Comparison of ENCODE assay signal across 8 cellular contexts in genomic region chr20:20003088-20003954, GRCh38. TPM values are rescaled to one million over a fixed set of nuclear protein-coding genes. Genes with fewer than 3 reads are reported as not detected.
A peak's percentile ranks its signal among the peaks of the same experiment; 100 is the strongest.
DNase-seq lines count a peak whose midpoint lies in the region; ATAC-seq and TF ChIP-seq lines count a peak whose summit lies in the region.

No MANE protein-coding gene starts in this region.

- H3K27ac ChIP-seq in CD4-positive, alpha-beta T cell (ENCODE audit: low read depth, low read length): no peak overlapping the region
- H3K27ac ChIP-seq in Karpas-422 (ENCODE audit: low read length): no peak overlapping the region
- peak overlapping the region; percentile 53 to 62 for H3K27ac ChIP-seq in mucosa of rectum (ENCODE audit: low read depth in 2 of 2, low read length in 2 of 2)
- H3K27ac ChIP-seq in vagina: peak overlapping the region; percentile 83
- H3K27ac ChIP-seq in smooth muscle cell (ENCODE audit: low read depth): no peak overlapping the region

- no peak overlapping the region for H3K4me3 ChIP-seq in Karpas-422 (ENCODE audit: low read length)
- H3K4me3 ChIP-seq in mucosa of rectum (ENCODE audit: low read length in 2 of 2): peak overlapping the region in 1 of 2 donors; percentile 48
- H3K4me3 ChIP-seq in vagina: peak overlapping the region; percentile 4 to 9
- H3K4me3 ChIP-seq in smooth muscle cell: no peak overlapping the region

- POLR2A ChIA-PET in CD4-positive, alpha-beta T cell (lab: Charles Lee): interaction anchor here (0.7 kb wide), 1 partner anchor 49 kb away, joined by 3 read pairs; the partner anchor contains the start of genes CFAP61 and CRNKL1

- no peaks in the 10 kb centered on the region for H3F3A ChIP-seq in smooth muscle cell (ENCODE audit: low read depth)

- no peaks in the 10 kb centered on the region for H3K9me2 ChIP-seq in Karpas-422 (replicated peaks; ENCODE audit: insufficient read depth, low read length)

- H3K4me1 ChIP-seq in Karpas-422 (ENCODE audit: low read length) (peaks cover 18% of the 10 kb centered on the region), mucosa of rectum (ENCODE audit: control insufficient read depth in 2 of 2, insufficient read depth in 2 of 2, low read length in 2 of 2) (peaks cover 4 to 6% of the 10 kb centered on the region in 2 donors), vagina (peaks cover 33% of the 10 kb centered on the region), smooth muscle cell (ENCODE audit: low read depth) (no peaks in the 10 kb centered on the region)

- peaks cover 75% of the 10 kb centered on the region for H3K27me3 Mint-ChIP-seq in CD4-positive, alpha-beta T cell
- no peaks in the 10 kb centered on the region for H3K27me3 Mint-ChIP-seq in chondrocyte (ENCODE audit: low read depth)

- H3K9ac ChIP-seq in Karpas-422 (ENCODE audit: low read length): no peak overlapping the region
- peak overlapping the region in 1 of 2 donors; percentile 25 for H3K9ac ChIP-seq in mucosa of rectum (ENCODE audit: low read depth in 1 of 2, low read length in 2 of 2)
- H3K9ac ChIP-seq in smooth muscle cell (ENCODE audit: low read depth): no peak overlapping the region

- H3K36me3 Mint-ChIP-seq in CD4-positive, alpha-beta T cell (ENCODE audit: low read depth): no peaks in the 10 kb centered on the region
- peaks cover 25% of the 10 kb centered on the region for H3K36me3 Mint-ChIP-seq in chondrocyte (ENCODE audit: low read depth)

- peaks cover 7% of the 10 kb centered on the region for H3K27me3 ChIP-seq in CD4-positive, alpha-beta T cell (ENCODE audit: control insufficient read depth, insufficient read depth, low read length)
- H3K27me3 ChIP-seq in Karpas-422 (ENCODE audit: low read length): no peaks in the 10 kb centered on the region
- no peaks in the 10 kb centered on the region for H3K27me3 ChIP-seq in mucosa of rectum (ENCODE audit: control insufficient read depth in 2 of 2, insufficient read depth in 2 of 2, low read length in 2 of 2)
- no peaks in the 10 kb centered on the region for H3K27me3 ChIP-seq in vagina
- H3K27me3 ChIP-seq in smooth muscle cell (ENCODE audit: low read depth): no peaks in the 10 kb centered on the region

- peaks cover 17% of the 10 kb centered on the region for H3K4me1 Mint-ChIP-seq in CD4-positive, alpha-beta T cell (ENCODE audit: low read depth)
- H3K4me1 Mint-ChIP-seq in chondrocyte (ENCODE audit: low read depth): peaks cover 20% of the 10 kb centered on the region

- H2AFZ ChIP-seq in Karpas-422 (ENCODE audit: low read length) (no peak overlapping the region), smooth muscle cell (ENCODE audit: low read depth) (no peak overlapping the region)

- no peak for TF ChIP-seq CTCF in CD4-positive, alpha-beta T cell (IDR thresholded peaks at IDR 0.05)
- TF ChIP-seq CTCF in chondrocyte (IDR thresholded peaks at IDR 0.05) (no peak), vagina (IDR thresholded peaks at IDR 0.05) (no peak), smooth muscle cell (IDR thresholded peaks at IDR 0.05; ENCODE audit: borderline replicate concordance, insufficient read depth, poor library complexity, severe bottlenecking) (no peak)

- H3K4me2 ChIP-seq in Karpas-422 (ENCODE audit: low read depth, low read length, poor library complexity, severe bottlenecking): peak overlapping the region; percentile 32
- no peak overlapping the region for H3K4me2 ChIP-seq in smooth muscle cell

- no peak overlapping the region for H3K27ac Mint-ChIP-seq in CD4-positive, alpha-beta T cell
- H3K27ac Mint-ChIP-seq in chondrocyte (ENCODE audit: unreplicated experiment): peak overlapping the region; percentile 59

- DNase-seq in CD4-positive, alpha-beta T cell: no peak
- no peak for DNase-seq in Karpas-422
- no peak for DNase-seq in chondrocyte (ENCODE audit: low spot score)
- no peak for DNase-seq in vagina (ENCODE audit: extremely low spot score in 2 of 2)
- no peak for DNase-seq in NCI-H2081 (lab: John Stamatoyannopoulos, UW)
- no peak for DNase-seq in DMS53 treated with DMSO at 0.1 percent for 48 hours (lab: John Stamatoyannopoulos, UW; ENCODE audit: unreplicated experiment)
- DNase-seq in smooth muscle cell (lab: John Stamatoyannopoulos, UW; ENCODE audit: unreplicated experiment): no peak

- WGBS in smooth muscle cell (ENCODE audit: low lambda C conversion rate): 93% methylated on average over 23 of the region's 23 CpGs

- H3K4me3 Mint-ChIP-seq in CD4-positive, alpha-beta T cell: peak overlapping the region; percentile 83
- H3K4me3 Mint-ChIP-seq in chondrocyte (ENCODE audit: unreplicated experiment): peak overlapping the region; percentile 54

- H3K79me2 ChIP-seq in Karpas-422 (ENCODE audit: low read length): no peaks in the 10 kb centered on the region
- H3K79me2 ChIP-seq in smooth muscle cell (ENCODE audit: low read depth): no peaks in the 10 kb centered on the region

- TF ChIP-seq POLR2A in vagina (IDR thresholded peaks at IDR 0.05): no peak

- H3K36me3 ChIP-seq in Karpas-422 (ENCODE audit: insufficient read depth, low read length) (no peaks in the 10 kb centered on the region), mucosa of rectum (ENCODE audit: control insufficient read depth in 2 of 2, insufficient read depth in 2 of 2, low read length in 2 of 2) (peaks cover 33 to 42% of the 10 kb centered on the region in 2 donors), vagina (peaks cover 0 to 24% of the 10 kb centered on the region in 2 donors), smooth muscle cell (ENCODE audit: low read depth) (peaks cover 4% of the 10 kb centered on the region)

- CTCF ChIA-PET in CD4-positive, alpha-beta T cell (lab: Charles Lee): interaction anchor here (1.1 kb wide), 1 partner anchor 22 kb away, joined by 3 read pairs; no protein-coding TSS in a partner anchor

- H4K20me1 ChIP-seq in Karpas-422 (ENCODE audit: insufficient read depth, low read depth, low read length) (no peaks in the 10 kb centered on the region), smooth muscle cell (ENCODE audit: low read depth) (no peaks in the 10 kb centered on the region)

- intact Hi-C loops in CD4-positive, alpha-beta T cell (cut with DNase I, micrococcal nuclease): no loop called here
- intact Hi-C loops in vagina (cut with DNase I): no loop called here

- ATAC-seq in CD4-positive, alpha-beta T cell (ENCODE audit: poor library complexity): peak; percentile 75

- H3K9me3 ChIP-seq in CD4-positive, alpha-beta T cell (ENCODE audit: control insufficient read depth, low read length): no peaks in the 10 kb centered on the region
- no peaks in the 10 kb centered on the region for H3K9me3 ChIP-seq in Karpas-422 (ENCODE audit: low read length)
- H3K9me3 ChIP-seq in mucosa of rectum (ENCODE audit: control insufficient read depth in 2 of 2, low read length in 2 of 2): no peaks in the 10 kb centered on the region
- no peaks in the 10 kb centered on the region for H3K9me3 ChIP-seq in vagina
- H3K9me3 ChIP-seq in smooth muscle cell (replicated peaks; ENCODE audit: low read depth): no peaks in the 10 kb centered on the region

- no peaks in the 10 kb centered on the region for H3K9me3 Mint-ChIP-seq in CD4-positive, alpha-beta T cell
- H3K9me3 Mint-ChIP-seq in chondrocyte (ENCODE audit: low read depth): no peaks in the 10 kb centered on the region

RNA-seq across cellular contexts. Expression of gene NAA20, which starts 13.8 kb away (rescaled TPM):
- total RNA-seq in CD4-positive, alpha-beta T cell: 10 to 100 TPM; 18.8 to 18.9 TPM
- total RNA-seq in Karpas-422 (2014; rRNA removed; shearing (Covaris generic); ENCODE audit: low replicate concordance): 32.8 and 39.0 TPM in 2 replicates
- total RNA-seq in chondrocyte (44.9 to 47.2 TPM (median 46.2 TPM) in 3 replicates), vagina (28.2 TPM), smooth muscle cell (35.4 and 49.4 TPM in 2 replicates)
- polyA plus RNA-seq in smooth muscle cell: 96.9 and 101 TPM in 2 replicates

RNA-seq across cellular contexts. Expression of gene CRNKL1, which starts 48.9 kb away (rescaled TPM):
- total RNA-seq in CD4-positive, alpha-beta T cell: 10 to 100 TPM; 24.3 to 26.1 TPM
- total RNA-seq in Karpas-422 (2014; rRNA removed; shearing (Covaris generic); ENCODE audit: low replicate concordance): 17.6 and 18.4 TPM in 2 replicates
- total RNA-seq in chondrocyte (14.3 to 20.5 TPM (median 16.4 TPM) in 3 replicates), vagina (15.2 TPM), smooth muscle cell (21.5 and 26.0 TPM in 2 replicates)
- polyA plus RNA-seq in smooth muscle cell: 12.0 and 12.3 TPM in 2 replicates

RNA-seq across cellular contexts. Expression of gene CFAP61, which starts 49.0 kb away (rescaled TPM):
- total RNA-seq in CD4-positive, alpha-beta T cell: not detected
- total RNA-seq in Karpas-422 (2014; rRNA removed; shearing (Covaris generic); ENCODE audit: low replicate concordance): 0.19 TPM in 1 of 2 replicates, not detected in the other
- total RNA-seq in chondrocyte (not detected in 3 replicates), vagina (1.5 TPM), smooth muscle cell (0.72 TPM in 1 of 2 replicates, not detected in the other)
- not detected in 2 replicates for polyA plus RNA-seq in smooth muscle cell

Comparison
In these comparisons a context has a peak if more than half of its experiments do, and no peak if none do; other contexts are left out.
1. H3K27ac ChIP-seq: peak in mucosa of rectum (2 of 2) and vagina (single experiment); none in CD4-positive, alpha-beta T cell (single experiment), Karpas-422 (single experiment) and smooth muscle cell (single experiment).
2. H3K4me3 ChIP-seq: peak in vagina (2 of 2); none in Karpas-422 (single experiment) and smooth muscle cell (single experiment).